ENCODE assay signal across 1 cellular context in the genomic region with DNA sequence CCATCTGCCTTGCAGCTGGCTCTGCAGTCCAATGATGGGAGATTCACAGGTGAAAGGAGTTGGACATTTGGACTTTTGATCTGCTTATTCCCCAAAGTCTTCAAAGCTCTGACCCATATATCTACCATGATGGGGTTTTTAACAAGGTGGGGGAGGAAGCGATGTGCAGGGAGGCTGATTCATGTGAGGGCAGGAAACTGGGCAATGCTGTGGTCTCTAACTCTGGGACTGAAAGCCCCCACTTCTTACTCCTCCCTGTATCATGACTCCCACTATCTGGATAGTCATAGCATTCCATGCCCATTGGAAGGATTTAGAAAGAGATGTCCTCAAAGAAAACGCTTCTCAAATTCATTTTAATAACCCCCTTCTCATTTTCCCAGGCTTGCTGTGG.
TF ChIP-seq lines count a peak whose summit lies in the region.

No MANE protein-coding gene starts in this region.

TF ChIP-seq in H1, 55 proteins besides CTCF, POLR2A, EP300 and RAD21:
- TF ChIP-seq SP1 (IDR thresholded peaks at IDR 0.05; ENCODE audit: low read depth, low read length) (no peak), BRCA1 (IDR thresholded peaks at IDR 0.05; ENCODE audit: low read depth, low read length) (no peak), JUND (IDR thresholded peaks at IDR 0.05; ENCODE audit: low read length) (no peak), CBX5 (IDR thresholded peaks at IDR 0.05; ENCODE audit: low read depth, low read length) (no peak), SUZ12 (IDR thresholded peaks at IDR 0.05; ENCODE audit: low read length) (no peak), SAP30 (IDR thresholded peaks at IDR 0.05; ENCODE audit: insufficient read depth, insufficient replicate concordance, low read length) (no peak), GTF2F1 (IDR thresholded peaks at IDR 0.05; ENCODE audit: borderline replicate concordance, low read depth, low read length) (no peak), EGR1 (IDR thresholded peaks at IDR 0.05; ENCODE audit: borderline replicate concordance, low read depth, low read length) (no peak), KDM5A (IDR thresholded peaks at IDR 0.05; ENCODE audit: low read length) (no peak), CREB1 (IDR thresholded peaks at IDR 0.05) (no peak), SP4 (IDR thresholded peaks at IDR 0.05; ENCODE audit: low read length) (no peak), NRF1 (IDR thresholded peaks at IDR 0.05; ENCODE audit: low read depth, low read length) (no peak)
- TF ChIP-seq, protein P1, sequence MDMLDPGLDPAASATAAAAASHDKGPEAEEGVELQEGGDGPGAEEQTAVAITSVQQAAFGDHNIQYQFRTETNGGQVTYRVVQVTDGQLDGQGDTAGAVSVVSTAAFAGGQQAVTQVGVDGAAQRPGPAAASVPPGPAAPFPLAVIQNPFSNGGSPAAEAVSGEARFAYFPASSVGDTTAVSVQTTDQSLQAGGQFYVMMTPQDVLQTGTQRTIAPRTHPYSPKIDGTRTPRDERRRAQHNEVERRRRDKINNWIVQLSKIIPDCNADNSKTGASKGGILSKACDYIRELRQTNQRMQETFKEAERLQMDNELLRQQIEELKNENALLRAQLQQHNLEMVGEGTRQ (IDR thresholded peaks at IDR 0.05; ENCODE audit: low read length): no peak
- TF ChIP-seq, protein P2, sequence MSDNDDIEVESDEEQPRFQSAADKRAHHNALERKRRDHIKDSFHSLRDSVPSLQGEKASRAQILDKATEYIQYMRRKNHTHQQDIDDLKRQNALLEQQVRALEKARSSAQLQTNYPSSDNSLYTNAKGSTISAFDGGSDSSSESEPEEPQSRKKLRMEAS (IDR thresholded peaks at IDR 0.05): no peak
- TF ChIP-seq, protein P3, sequence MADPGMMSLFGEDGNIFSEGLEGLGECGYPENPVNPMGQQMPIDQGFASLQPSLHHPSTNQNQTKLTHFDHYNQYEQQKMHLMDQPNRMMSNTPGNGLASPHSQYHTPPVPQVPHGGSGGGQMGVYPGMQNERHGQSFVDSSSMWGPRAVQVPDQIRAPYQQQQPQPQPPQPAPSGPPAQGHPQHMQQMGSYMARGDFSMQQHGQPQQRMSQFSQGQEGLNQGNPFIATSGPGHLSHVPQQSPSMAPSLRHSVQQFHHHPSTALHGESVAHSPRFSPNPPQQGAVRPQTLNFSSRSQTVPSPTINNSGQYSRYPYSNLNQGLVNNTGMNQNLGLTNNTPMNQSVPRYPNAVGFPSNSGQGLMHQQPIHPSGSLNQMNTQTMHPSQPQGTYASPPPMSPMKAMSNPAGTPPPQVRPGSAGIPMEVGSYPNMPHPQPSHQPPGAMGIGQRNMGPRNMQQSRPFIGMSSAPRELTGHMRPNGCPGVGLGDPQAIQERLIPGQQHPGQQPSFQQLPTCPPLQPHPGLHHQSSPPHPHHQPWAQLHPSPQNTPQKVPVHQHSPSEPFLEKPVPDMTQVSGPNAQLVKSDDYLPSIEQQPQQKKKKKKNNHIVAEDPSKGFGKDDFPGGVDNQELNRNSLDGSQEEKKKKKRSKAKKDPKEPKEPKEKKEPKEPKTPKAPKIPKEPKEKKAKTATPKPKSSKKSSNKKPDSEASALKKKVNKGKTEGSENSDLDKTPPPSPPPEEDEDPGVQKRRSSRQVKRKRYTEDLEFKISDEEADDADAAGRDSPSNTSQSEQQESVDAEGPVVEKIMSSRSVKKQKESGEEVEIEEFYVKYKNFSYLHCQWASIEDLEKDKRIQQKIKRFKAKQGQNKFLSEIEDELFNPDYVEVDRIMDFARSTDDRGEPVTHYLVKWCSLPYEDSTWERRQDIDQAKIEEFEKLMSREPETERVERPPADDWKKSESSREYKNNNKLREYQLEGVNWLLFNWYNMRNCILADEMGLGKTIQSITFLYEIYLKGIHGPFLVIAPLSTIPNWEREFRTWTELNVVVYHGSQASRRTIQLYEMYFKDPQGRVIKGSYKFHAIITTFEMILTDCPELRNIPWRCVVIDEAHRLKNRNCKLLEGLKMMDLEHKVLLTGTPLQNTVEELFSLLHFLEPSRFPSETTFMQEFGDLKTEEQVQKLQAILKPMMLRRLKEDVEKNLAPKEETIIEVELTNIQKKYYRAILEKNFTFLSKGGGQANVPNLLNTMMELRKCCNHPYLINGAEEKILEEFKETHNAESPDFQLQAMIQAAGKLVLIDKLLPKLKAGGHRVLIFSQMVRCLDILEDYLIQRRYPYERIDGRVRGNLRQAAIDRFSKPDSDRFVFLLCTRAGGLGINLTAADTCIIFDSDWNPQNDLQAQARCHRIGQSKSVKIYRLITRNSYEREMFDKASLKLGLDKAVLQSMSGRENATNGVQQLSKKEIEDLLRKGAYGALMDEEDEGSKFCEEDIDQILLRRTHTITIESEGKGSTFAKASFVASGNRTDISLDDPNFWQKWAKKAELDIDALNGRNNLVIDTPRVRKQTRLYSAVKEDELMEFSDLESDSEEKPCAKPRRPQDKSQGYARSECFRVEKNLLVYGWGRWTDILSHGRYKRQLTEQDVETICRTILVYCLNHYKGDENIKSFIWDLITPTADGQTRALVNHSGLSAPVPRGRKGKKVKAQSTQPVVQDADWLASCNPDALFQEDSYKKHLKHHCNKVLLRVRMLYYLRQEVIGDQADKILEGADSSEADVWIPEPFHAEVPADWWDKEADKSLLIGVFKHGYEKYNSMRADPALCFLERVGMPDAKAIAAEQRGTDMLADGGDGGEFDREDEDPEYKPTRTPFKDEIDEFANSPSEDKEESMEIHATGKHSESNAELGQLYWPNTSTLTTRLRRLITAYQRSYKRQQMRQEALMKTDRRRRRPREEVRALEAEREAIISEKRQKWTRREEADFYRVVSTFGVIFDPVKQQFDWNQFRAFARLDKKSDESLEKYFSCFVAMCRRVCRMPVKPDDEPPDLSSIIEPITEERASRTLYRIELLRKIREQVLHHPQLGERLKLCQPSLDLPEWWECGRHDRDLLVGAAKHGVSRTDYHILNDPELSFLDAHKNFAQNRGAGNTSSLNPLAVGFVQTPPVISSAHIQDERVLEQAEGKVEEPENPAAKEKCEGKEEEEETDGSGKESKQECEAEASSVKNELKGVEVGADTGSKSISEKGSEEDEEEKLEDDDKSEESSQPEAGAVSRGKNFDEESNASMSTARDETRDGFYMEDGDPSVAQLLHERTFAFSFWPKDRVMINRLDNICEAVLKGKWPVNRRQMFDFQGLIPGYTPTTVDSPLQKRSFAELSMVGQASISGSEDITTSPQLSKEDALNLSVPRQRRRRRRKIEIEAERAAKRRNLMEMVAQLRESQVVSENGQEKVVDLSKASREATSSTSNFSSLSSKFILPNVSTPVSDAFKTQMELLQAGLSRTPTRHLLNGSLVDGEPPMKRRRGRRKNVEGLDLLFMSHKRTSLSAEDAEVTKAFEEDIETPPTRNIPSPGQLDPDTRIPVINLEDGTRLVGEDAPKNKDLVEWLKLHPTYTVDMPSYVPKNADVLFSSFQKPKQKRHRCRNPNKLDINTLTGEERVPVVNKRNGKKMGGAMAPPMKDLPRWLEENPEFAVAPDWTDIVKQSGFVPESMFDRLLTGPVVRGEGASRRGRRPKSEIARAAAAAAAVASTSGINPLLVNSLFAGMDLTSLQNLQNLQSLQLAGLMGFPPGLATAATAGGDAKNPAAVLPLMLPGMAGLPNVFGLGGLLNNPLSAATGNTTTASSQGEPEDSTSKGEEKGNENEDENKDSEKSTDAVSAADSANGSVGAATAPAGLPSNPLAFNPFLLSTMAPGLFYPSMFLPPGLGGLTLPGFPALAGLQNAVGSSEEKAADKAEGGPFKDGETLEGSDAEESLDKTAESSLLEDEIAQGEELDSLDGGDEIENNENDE (IDR thresholded peaks at IDR 0.05; ENCODE audit: insufficient replicate concordance, low read length): no peak
